In genomic region chr12:118373628-118374027, GRCh38 we compare ENCODE assay signal across 8 cellular contexts. TPM values are rescaled to one million over a fixed set of nuclear protein-coding genes. Genes with fewer than 3 reads are reported as not detected.
DNase-seq lines count a peak whose midpoint lies in the region; TF ChIP-seq lines count a peak whose summit lies in the region.

No MANE protein-coding gene starts in this region.

- H3K36me3 ChIP-seq in ES-I3 (ENCODE audit: insufficient read depth, low read length) (no peaks in the 10 kb centered on the region), esophagus muscularis mucosa (peaks cover 0 to under 1% (median 0%) of the 10 kb centered on the region in 4 donors), prostate gland (no peaks in the 10 kb centered on the region)

- no peak for TF ChIP-seq CTCF in esophagus muscularis mucosa (IDR thresholded peaks at IDR 0.05)
- TF ChIP-seq CTCF in prostate gland (IDR thresholded peaks at IDR 0.05) = no peak
- no peak for TF ChIP-seq CTCF in RWPE1 (conservative IDR thresholded peaks at IDR 0.05; ENCODE audit: low read depth)

- H3K4me1 ChIP-seq in ES-I3 (ENCODE audit: insufficient read depth, low read length) = peaks cover 8% of the 10 kb centered on the region
- peaks cover 46 to 72% (median 66%) of the 10 kb centered on the region in 4 donors for H3K4me1 ChIP-seq in esophagus muscularis mucosa
- H3K4me1 ChIP-seq in prostate gland (replicated peaks) = no peaks in the 10 kb centered on the region

- POLR2A ChIA-PET in HEK293T (lab: Yijun Ruan, JAX) (interaction anchor here (0.7 to 0.9 kb wide), 3 partner anchors 8 to 314 kb away, joined by 3 read pairs; no protein-coding TSS in a partner anchor), RWPE1 (lab: Yijun Ruan, JAX; ENCODE audit: low non-redundant PET) (interaction anchor here (0.6 kb wide), 1 partner anchor 238 kb away, joined by 3 read pairs; no protein-coding TSS in a partner anchor)

- TF ChIP-seq POLR2A in esophagus muscularis mucosa (IDR thresholded peaks at IDR 0.05; ENCODE audit: low read depth) (no peak), prostate gland (IDR thresholded peaks at IDR 0.05) (no peak)

- H3K27ac ChIP-seq in esophagus muscularis mucosa (replicated peaks in 1 of 4) (peak overlapping the region; percentile 88 to 96 (median 92)), prostate gland (peak overlapping the region; percentile 73 to 80), RWPE1 (no peak overlapping the region)

- TF ChIP-seq EP300 in esophagus muscularis mucosa (IDR thresholded peaks at IDR 0.05) = no peak

- H3K27me3 ChIP-seq in esophagus muscularis mucosa = peaks cover 0 to 5% (median 0%) of the 10 kb centered on the region in 4 donors
- H3K27me3 ChIP-seq in prostate gland (replicated peaks; ENCODE audit: insufficient read depth) = no peaks in the 10 kb centered on the region

- DNase-seq in SHP77 (lab: John Stamatoyannopoulos, UW) = peak; percentile 5 to 19
- DNase-seq in esophagus muscularis mucosa (ENCODE audit: extremely low spot score) = no peak
- no peak for DNase-seq in prostate gland (ENCODE audit: low spot score)
- DNase-seq in cerebellar cortex (ENCODE audit: low spot score) = no peak
- no peak for DNase-seq in NCI-H1092 treated with DMSO at 0.1 percent for 48 hours (lab: John Stamatoyannopoulos, UW)
- no peak for DNase-seq in HEK293T (ENCODE audit: extremely low spot score)
- no peak for DNase-seq in RWPE1 (ENCODE audit: low spot score)

- H3K9me3 ChIP-seq in ES-I3 (ENCODE audit: control insufficient read depth, insufficient read depth, low read length) = no peaks in the 10 kb centered on the region
- no peaks in the 10 kb centered on the region for H3K9me3 ChIP-seq in esophagus muscularis mucosa
- no peaks in the 10 kb centered on the region for H3K9me3 ChIP-seq in prostate gland

- H3K4me3 ChIP-seq in esophagus muscularis mucosa (peak overlapping the region; percentile 84 to 95 (median 88)), prostate gland (peak overlapping the region; percentile 62 to 93)

- H3K9ac ChIP-seq in ES-I3 (ENCODE audit: low read depth, low read length) = peak overlapping the region; percentile 94

- CTCF ChIA-PET in HEK293T (lab: Yijun Ruan, JAX) = interaction anchor here (1.0 kb wide), 1 partner anchor 193 kb away, joined by 5 read pairs; no protein-coding TSS in a partner anchor
- CTCF ChIA-PET in RWPE1 (lab: Yijun Ruan, JAX) = interaction anchor here (0.7 to 0.9 kb wide), 4 partner anchors 39 to 407 kb away, joined by 3 to 5 read pairs (median 3); no protein-coding TSS in a partner anchor

- 58% methylated on average over 5 of the region's 5 CpGs for WGBS in esophagus muscularis mucosa
- 52% methylated on average over 5 of the region's 5 CpGs for WGBS in prostate gland

- intact Hi-C loops in esophagus muscularis mucosa (cut with DNase I) (loop anchor here (2.0 to 5.0 kb wide), 2 partner anchors 185 to 311 kb away; partner anchors contain the start of gene WSB2), prostate gland (cut with DNase I) (loop anchor here (5.0 kb wide), 2 partner anchors 236 to 311 kb away; partner anchors contain the start of genes PEBP1 and WSB2)

TF ChIP-seq in HEK293T, 16 proteins besides CTCF, POLR2A, EP300 and RAD21:
- no peak for TF ChIP-seq ZNF384 (IDR thresholded peaks at IDR 0.05)

RNA-seq across cellular contexts. Expression of gene TAOK3, which starts 0.9 kb away (rescaled TPM):
- total RNA-seq in esophagus muscularis mucosa = 10 to 100 TPM; 34.6 to 44.9 (median 39.6) TPM
- total RNA-seq in prostate gland = 10 to 100 TPM; 52.2 to 52.5 TPM

RNA-seq across cellular contexts. Expression of gene SUDS3, which starts 2.7 kb away (rescaled TPM):
- total RNA-seq in esophagus muscularis mucosa (10 to 100 TPM; 34.5 to 76.0 (median 62.7) TPM), prostate gland (10 to 100 TPM; 62.0 to 82.6 TPM)

Comparison
In these comparisons a context has a peak if more than half of its experiments do, and no peak if none do; other contexts are left out.
1. DNase-seq: peak in SHP77 (2 of 2); none in esophagus muscularis mucosa (single experiment), prostate gland (single experiment), cerebellar cortex (single experiment), NCI-H1092 treated with DMSO at 0.1 percent for 48 hours (single experiment), HEK293T (single experiment) and RWPE1 (single experiment).